Comparison of ENCODE assay signal across 34 cellular contexts in the genomic region with DNA sequence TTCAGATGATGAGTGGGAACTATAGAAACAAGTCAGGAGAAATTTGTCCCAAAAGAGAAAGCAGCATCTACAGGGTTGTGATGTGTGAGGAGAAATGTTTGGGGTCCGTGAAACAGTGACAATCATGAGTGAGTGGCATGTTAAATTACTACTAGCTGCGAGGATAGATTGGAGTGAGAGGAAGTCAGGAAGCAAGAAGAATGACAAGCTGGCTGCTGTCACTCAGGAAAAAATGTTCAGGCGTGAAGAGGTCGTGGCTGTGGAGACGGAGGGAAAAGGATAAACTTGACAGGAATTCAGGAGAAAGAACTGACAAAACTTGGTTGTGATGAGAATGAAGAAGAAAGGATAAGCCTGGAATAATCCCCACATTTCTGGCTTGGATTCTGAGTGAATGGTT.
"Had no signal": no experiment of that assay in that cellular context is flagged by ENCODE, and none has a peak within 500 bp of the region (broad histone marks: within the 10 kb centered on the region; RNA-seq: fewer than 3 reads in every experiment).

No MANE protein-coding gene starts in this region.

- DNase-seq: Karpas-422, Kasumi-1, MG63, MM.1S, MV-4-11, NCI-H1048, NCI-H1092, NCI-H1092 treated with DMSO at 0.1 percent for 48 hours, NCI-H1105, NCI-H1105 treated with DMSO at 0.1 percent for 48 hours, NCI-H1417, NCI-H1417 treated with DMSO at 0.1 percent for 48 hours, NCI-H1436, NCI-H1436 treated with DMSO at 0.1 percent for 48 hours, NCI-H1694, NCI-H1694 treated with DMSO at 0.1 percent for 48 hours, NCI-H187, NCI-H187 treated with DMSO at 0.1 percent for 48 hours, NCI-H1930, NCI-H2029, NCI-H2029 treated with DMSO at 0.1 percent for 48 hours, NCI-H2081, NCI-H2081 treated with DMSO at 0.1 percent for 48 hours, NCI-H2107, NCI-H2171, NCI-H2171 treated with DMSO at 0.1 percent for 48 hours, NCI-H2227 treated with DMSO at 0.1 percent for 48 hours, NCI-H226, NCI-H345, NCI-H446, NCI-H446 treated with DMSO at 0.1 percent for 48 hours, NCI-H510A, NCI-H510A treated with DMSO at 0.1 percent for 48 hours had no signal

- H3K9me3 ChIP-seq: MG63 had no signal

- H3K4me2 ChIP-seq: KMS-11 had no signal

- H3K4me3 ChIP-seq: MG63 had no signal

- H3K27me3 ChIP-seq: MG63 had no signal

- H3K36me3 ChIP-seq: MG63 had no signal

- H3K9ac ChIP-seq: KMS-11 had no signal

- H3K27ac ChIP-seq: KMS-11 had no signal
